9 cellular contexts compared by ENCODE assay signal in the genomic region with DNA sequence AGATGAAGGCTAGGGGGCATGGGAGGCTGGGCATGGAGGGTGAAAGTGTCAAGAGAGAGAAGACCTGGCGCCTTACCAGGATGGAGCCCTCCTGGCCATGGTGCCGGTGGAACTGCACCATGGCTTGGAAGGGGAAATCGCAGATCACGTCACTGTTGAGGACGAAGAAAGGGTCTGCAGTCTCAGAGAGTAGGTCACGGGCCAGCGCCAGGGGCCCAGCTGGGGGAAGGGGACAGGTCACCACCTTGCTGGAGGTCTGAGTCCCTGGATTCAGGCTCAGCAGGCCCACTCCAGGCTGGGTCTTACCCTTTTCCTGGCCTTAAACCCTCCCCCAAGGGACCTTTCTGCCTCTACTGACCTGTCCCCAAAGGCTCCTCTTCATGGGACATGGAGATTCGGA. TPM values are rescaled to one million over a fixed set of nuclear protein-coding genes. Genes with fewer than 3 reads are reported as not detected.
DNase-seq lines count a peak whose midpoint lies in the region; ATAC-seq, FAIRE-seq and TF ChIP-seq lines count a peak whose summit lies in the region.
"Had no signal": no experiment of that assay in that cellular context is flagged by ENCODE, and none has a peak within 500 bp of the region (broad histone marks: within the 10 kb centered on the region; RNA-seq: fewer than 3 reads in every experiment).

No MANE protein-coding gene starts in this region.

- no peak for FAIRE-seq in A549 (lab: Jason Lieb, UNC)

- H3K4me3 Mint-ChIP-seq in chondrocyte (ENCODE audit: unreplicated experiment) = peak overlapping the region; percentile 90

- TF ChIP-seq CTCF in A549 (IDR thresholded peaks at IDR 0.05) = no peak
- TF ChIP-seq CTCF in chondrocyte (IDR thresholded peaks at IDR 0.05) = no peak

- peak overlapping the region; percentile 94 for H3K4me2 ChIP-seq in A549

- peaks cover 49% of the 10 kb centered on the region for H3K4me1 Mint-ChIP-seq in chondrocyte (ENCODE audit: low read depth)

- DNase-seq in A549 (ENCODE audit: low read depth in 1 of 2, low spot score in 1 of 2) = no peak
- no peak for DNase-seq in chondrocyte (ENCODE audit: low spot score)
- no peak for DNase-seq in dermis blood vessel endothelial cell
- no peak for DNase-seq in dedifferentiated amniotic fluid mesenchymal stem cell (ENCODE audit: extremely low spot score)
- DNase-seq: NCI-H446 treated with DMSO at 0.1 percent for 48 hours had no signal

- TF ChIP-seq POLR2A in A549 (IDR thresholded peaks at IDR 0.05; ENCODE audit: low read length) = no peak

- H3K27me3 Mint-ChIP-seq in chondrocyte (ENCODE audit: low read depth) = no peaks in the 10 kb centered on the region

- H3K36me3 ChIP-seq in HUES64 (ENCODE audit: insufficient read depth, low read length) (peaks cover 41% of the 10 kb centered on the region), muscle layer of colon (ENCODE audit: insufficient read depth, low read length) (peaks cover 44% of the 10 kb centered on the region)

- ATAC-seq in A549 = no peak
- ATAC-seq in GM21825 (IDR thresholded peaks at IDR 0.05; ENCODE audit: unreplicated experiment) = no peak
- no peak for ATAC-seq in HG03135 (IDR thresholded peaks at IDR 0.05; ENCODE audit: unreplicated experiment)

- CTCF ChIA-PET in A549 (lab: Yijun Ruan, JAX) = interaction anchor here (0.8 to 2.1 kb wide), 4 partner anchors 11 to 183 kb away, joined by 3 to 7 read pairs (median 4); a partner anchor contains a TSS

- H3K4me3 ChIP-seq in A549 = peak overlapping the region; percentile 99
- H3K4me3 ChIP-seq in HUES64 (ENCODE audit: low read length) = peak overlapping the region; percentile 96
- H3K4me3 ChIP-seq in muscle layer of colon (ENCODE audit: low read depth in 1 of 2, low read length in 2 of 2) = peak overlapping the region; percentile 94

- peak overlapping the region; percentile 99 for H3K27ac Mint-ChIP-seq in chondrocyte (ENCODE audit: unreplicated experiment)

- no peaks in the 10 kb centered on the region for H3K27me3 ChIP-seq in HUES64 (ENCODE audit: insufficient read depth, low read length)
- H3K27me3 ChIP-seq in muscle layer of colon (ENCODE audit: control insufficient read depth in 1 of 2, insufficient read depth in 2 of 2, low read length in 2 of 2) = no peaks in the 10 kb centered on the region

- H3K4me1 ChIP-seq in A549 (peaks cover 14% of the 10 kb centered on the region), HUES64 (ENCODE audit: insufficient read depth, low read length) (peaks cover 6% of the 10 kb centered on the region; the same call in 1 of the 2 replicates), muscle layer of colon (ENCODE audit: insufficient read depth, low read length) (peaks cover 28% of the 10 kb centered on the region)

- 55% methylated on average over 8 of the region's 8 CpGs for WGBS in A549 (ENCODE audit: missing lambda C conversion rate)
- WGBS in HUES64 = 87% methylated on average over 8 of the region's 8 CpGs

- peak overlapping the region; percentile 94 to 99 for H3K27ac ChIP-seq in A549
- peak overlapping the region; percentile 90 for H3K27ac ChIP-seq in HUES64 (ENCODE audit: low read depth, low read length)
- peak overlapping the region; percentile 87 for H3K27ac ChIP-seq in muscle layer of colon (ENCODE audit: low read depth, low read length)

- no peaks in the 10 kb centered on the region for H3K9me3 ChIP-seq in A549
- no peaks in the 10 kb centered on the region for H3K9me3 ChIP-seq in HUES64 (ENCODE audit: insufficient read depth, low read depth, low read length)
- H3K9me3 ChIP-seq in muscle layer of colon (ENCODE audit: low read length) = no peaks in the 10 kb centered on the region

- no peak for TF ChIP-seq EP300 in A549 (IDR thresholded peaks at IDR 0.05)

- TF ChIP-seq RAD21 in A549 (conservative IDR thresholded peaks at IDR 0.05 in 1 of 2, IDR thresholded peaks at IDR 0.05 in 1 of 2) = no peak

- peak overlapping the region; percentile 95 for H3K9ac ChIP-seq in HUES64 (ENCODE audit: low read depth, low read length)
- peak overlapping the region; percentile 92 for H3K9ac ChIP-seq in muscle layer of colon (ENCODE audit: low read length)

- H3K9me3 Mint-ChIP-seq in chondrocyte (ENCODE audit: low read depth) = no peaks in the 10 kb centered on the region

- peaks cover 4% of the 10 kb centered on the region for H3K36me3 Mint-ChIP-seq in chondrocyte (ENCODE audit: low read depth)

- POLR2A ChIA-PET in A549 (lab: Yijun Ruan, JAX) = interaction anchor here (0.5 kb wide), 1 partner anchor 156 kb away, joined by 4 read pairs; no protein-coding TSS in a partner anchor

TF ChIP-seq in A549, 52 proteins besides CTCF, POLR2A, EP300 and RAD21 (continues in another document):
- TF ChIP-seq, protein P1, sequence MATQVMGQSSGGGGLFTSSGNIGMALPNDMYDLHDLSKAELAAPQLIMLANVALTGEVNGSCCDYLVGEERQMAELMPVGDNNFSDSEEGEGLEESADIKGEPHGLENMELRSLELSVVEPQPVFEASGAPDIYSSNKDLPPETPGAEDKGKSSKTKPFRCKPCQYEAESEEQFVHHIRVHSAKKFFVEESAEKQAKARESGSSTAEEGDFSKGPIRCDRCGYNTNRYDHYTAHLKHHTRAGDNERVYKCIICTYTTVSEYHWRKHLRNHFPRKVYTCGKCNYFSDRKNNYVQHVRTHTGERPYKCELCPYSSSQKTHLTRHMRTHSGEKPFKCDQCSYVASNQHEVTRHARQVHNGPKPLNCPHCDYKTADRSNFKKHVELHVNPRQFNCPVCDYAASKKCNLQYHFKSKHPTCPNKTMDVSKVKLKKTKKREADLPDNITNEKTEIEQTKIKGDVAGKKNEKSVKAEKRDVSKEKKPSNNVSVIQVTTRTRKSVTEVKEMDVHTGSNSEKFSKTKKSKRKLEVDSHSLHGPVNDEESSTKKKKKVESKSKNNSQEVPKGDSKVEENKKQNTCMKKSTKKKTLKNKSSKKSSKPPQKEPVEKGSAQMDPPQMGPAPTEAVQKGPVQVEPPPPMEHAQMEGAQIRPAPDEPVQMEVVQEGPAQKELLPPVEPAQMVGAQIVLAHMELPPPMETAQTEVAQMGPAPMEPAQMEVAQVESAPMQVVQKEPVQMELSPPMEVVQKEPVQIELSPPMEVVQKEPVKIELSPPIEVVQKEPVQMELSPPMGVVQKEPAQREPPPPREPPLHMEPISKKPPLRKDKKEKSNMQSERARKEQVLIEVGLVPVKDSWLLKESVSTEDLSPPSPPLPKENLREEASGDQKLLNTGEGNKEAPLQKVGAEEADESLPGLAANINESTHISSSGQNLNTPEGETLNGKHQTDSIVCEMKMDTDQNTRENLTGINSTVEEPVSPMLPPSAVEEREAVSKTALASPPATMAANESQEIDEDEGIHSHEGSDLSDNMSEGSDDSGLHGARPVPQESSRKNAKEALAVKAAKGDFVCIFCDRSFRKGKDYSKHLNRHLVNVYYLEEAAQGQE (IDR thresholded peaks at IDR 0.05) = no peak
- TF ChIP-seq RFX5 (IDR thresholded peaks at IDR 0.05) (no peak), FOSB (CRISPR knock-in tag; IDR thresholded peaks at IDR 0.05) (no peak), SREBF2 (IDR thresholded peaks at IDR 0.05) (no peak)

RNA-seq across cellular contexts. Expression of a gene that starts 0.9 kb away (rescaled TPM):
- polyA plus RNA-seq in A549 (2011; rRNA removed) (12.2 and 12.9 TPM in 2 replicates), A549 (2017; fragmentation: RNase III; extraction: RNeasy Plus Mini Kit Qiagen cat#74134 plus additional on column Dnase treatment) (22.1 to 26.9 TPM (median 24.1 TPM) in 3 replicates)
- polyA plus RNA-seq in A549 (2012; cell fraction: cytosol; rRNA removed) = 23.8 and 27.3 TPM in 2 replicates
- polyA plus RNA-seq in A549 (2012; cell fraction: nucleus; rRNA removed) = 44.8 and 45.3 TPM in 2 replicates
- polyA minus RNA-seq in A549 (2011; rRNA and poly(A)+ RNA removed) = 20.8 and 22.9 TPM in 2 replicates
- polyA plus RNA-seq in HUES64 (2013, experiment 1 of 2) = 20.6 TPM
- polyA plus RNA-seq in HUES64 (2013, experiment 2 of 2) = 17.6 TPM
- total RNA-seq in chondrocyte (27.6 to 50.2 TPM (median 28.4 TPM) in 3 replicates), dermis blood vessel endothelial cell (39.0 and 50.9 TPM in 2 replicates)

RNA-seq across cellular contexts. Expression of a gene that starts 3.4 kb away (rescaled TPM):
- 0.03 TPM in 1 of 2 replicates, not detected in the other for polyA plus RNA-seq in A549 (2011; rRNA removed)
- 0.26 and 0.88 TPM in 2 replicates for polyA plus RNA-seq in A549 (2012; cell fraction: cytosol; rRNA removed)
- 7.5 and 14.5 TPM in 2 replicates for polyA plus RNA-seq in A549 (2012; cell fraction: nucleus; rRNA removed)
- polyA plus RNA-seq in A549 (2017; fragmentation: RNase III; extraction: RNeasy Plus Mini Kit Qiagen cat#74134 plus additional on column Dnase treatment) = 0.13 TPM in 1 of 3 replicates, not detected in the others
- 0.34 TPM in 1 of 2 replicates, not detected in the other for polyA minus RNA-seq in A549 (2011; rRNA and poly(A)+ RNA removed)
- 1.9 TPM for polyA plus RNA-seq in HUES64 (2013, experiment 1 of 2)
- polyA plus RNA-seq in HUES64 (2013, experiment 2 of 2) = 3.0 TPM
- 0.27 to 0.35 TPM in 2 of 3 replicates, not detected in the other for total RNA-seq in chondrocyte
- 1.0 TPM in 1 of 2 replicates, not detected in the other for total RNA-seq in dermis blood vessel endothelial cell

RNA-seq across cellular contexts. Expression of a gene that starts 33.5 kb away (rescaled TPM):
- polyA plus RNA-seq in A549 (2011; rRNA removed) = 14.4 and 21.3 TPM in 2 replicates
- polyA plus RNA-seq in A549 (2012; cell fraction: cytosol; rRNA removed) = 26.4 and 33.3 TPM in 2 replicates
- polyA plus RNA-seq in A549 (2012; cell fraction: nucleus; rRNA removed) = 108 and 136 TPM in 2 replicates
- 12.9 to 16.1 TPM (median 16.0 TPM) in 3 replicates for polyA plus RNA-seq in A549 (2017; fragmentation: RNase III; extraction: RNeasy Plus Mini Kit Qiagen cat#74134 plus additional on column Dnase treatment)
- polyA minus RNA-seq in A549 (2011; rRNA and poly(A)+ RNA removed) = 29.7 and 31.8 TPM in 2 replicates
- polyA plus RNA-seq in HUES64 (2013, experiment 1 of 2) = 23.0 TPM
- polyA plus RNA-seq in HUES64 (2013, experiment 2 of 2) = 26.9 TPM
- 40.1 to 46.2 TPM (median 41.4 TPM) in 3 replicates for total RNA-seq in chondrocyte
- 30.5 and 35.6 TPM in 2 replicates for total RNA-seq in dermis blood vessel endothelial cell

RNA-seq across cellular contexts. Expression of a gene that starts 33.6 kb away (rescaled TPM):
- polyA plus RNA-seq in A549 (2011; rRNA removed) (3.6 and 5.0 TPM in 2 replicates), A549 (2017; fragmentation: RNase III; extraction: RNeasy Plus Mini Kit Qiagen cat#74134 plus additional on column Dnase treatment) (3.2 to 6.9 TPM (median 4.9 TPM) in 3 replicates)
- 1.8 and 2.0 TPM in 2 replicates for polyA plus RNA-seq in A549 (2012; cell fraction: cytosol; rRNA removed)
- 38.0 and 40.8 TPM in 2 replicates for polyA plus RNA-seq in A549 (2012; cell fraction: nucleus; rRNA removed)
- polyA minus RNA-seq in A549 (2011; rRNA and poly(A)+ RNA removed) = 2.6 and 2.8 TPM in 2 replicates
- 5.4 TPM for polyA plus RNA-seq in HUES64 (2013, experiment 1 of 2)
- polyA plus RNA-seq in HUES64 (2013, experiment 2 of 2) = 5.4 TPM
- total RNA-seq in chondrocyte (17.6 to 24.4 TPM (median 19.1 TPM) in 3 replicates), dermis blood vessel endothelial cell (2.3 and 3.7 TPM in 2 replicates)

RNA-seq across cellular contexts. Expression of a gene that starts 48.7 kb away (rescaled TPM):
- polyA plus RNA-seq in A549 (2011; rRNA removed) = 60.8 and 74.9 TPM in 2 replicates
- 66.5 and 81.7 TPM in 2 replicates for polyA plus RNA-seq in A549 (2012; cell fraction: cytosol; rRNA removed)
- polyA plus RNA-seq in A549 (2012; cell fraction: nucleus; rRNA removed) = 122 and 140 TPM in 2 replicates
- polyA plus RNA-seq in A549 (2017; fragmentation: RNase III; extraction: RNeasy Plus Mini Kit Qiagen cat#74134 plus additional on column Dnase treatment) = 57.9 to 66.9 TPM (median 64.9 TPM) in 3 replicates
- 178 and 189 TPM in 2 replicates for polyA minus RNA-seq in A549 (2011; rRNA and poly(A)+ RNA removed)
- 106 TPM for polyA plus RNA-seq in HUES64 (2013, experiment 1 of 2)
- polyA plus RNA-seq in HUES64 (2013, experiment 2 of 2) = 112 TPM
- total RNA-seq in chondrocyte = 64.5 to 72.0 TPM (median 69.8 TPM) in 3 replicates
- 128 and 178 TPM in 2 replicates for total RNA-seq in dermis blood vessel endothelial cell
